ENCODE assay signal across 1 cellular context in the genomic region with DNA sequence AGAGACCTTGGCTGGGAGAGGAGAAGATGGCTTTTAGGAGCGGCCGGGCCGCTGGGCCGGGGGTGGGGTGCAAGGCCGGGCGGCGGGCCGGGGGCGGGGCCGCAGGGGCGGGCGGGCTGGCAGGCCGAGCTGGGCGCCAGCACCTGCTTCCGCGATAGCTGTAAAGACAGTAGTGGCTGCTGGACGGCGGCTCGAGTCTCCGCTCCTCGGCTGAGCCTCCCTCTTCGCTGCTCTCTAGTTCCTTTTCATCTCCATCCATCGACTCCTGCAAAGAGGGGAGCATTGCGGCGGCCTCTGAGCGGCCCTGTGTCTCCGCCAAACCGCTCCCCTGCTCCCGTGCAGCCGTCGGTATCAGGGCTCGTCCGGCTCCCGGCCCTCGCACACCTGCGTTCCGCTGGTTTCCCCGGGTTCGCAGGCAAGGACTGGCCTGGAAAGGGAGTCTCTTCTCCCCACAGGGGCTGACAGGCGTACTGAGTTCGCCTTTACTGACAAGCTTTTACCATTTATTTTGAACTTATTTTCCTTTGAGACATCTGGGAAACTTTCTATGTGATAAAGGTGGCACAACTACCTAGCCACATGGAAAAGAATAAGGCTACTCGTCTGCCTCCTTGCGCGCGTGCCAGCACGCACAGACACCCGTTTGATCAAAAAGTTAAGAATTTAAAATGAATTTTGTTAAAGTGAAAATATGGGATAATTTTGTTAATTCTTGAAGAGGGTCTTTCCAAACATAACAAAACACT.
A peak's percentile ranks its signal among the peaks of the same experiment; 100 is the strongest.
TF ChIP-seq lines count a peak whose summit lies in the region.

TSS of gene C17orf75 (minus strand) at position 317 of the 746 bp plus-strand sequence. CDS start at position 283, 34 bp downstream.

TF ChIP-seq in SK-N-SH treated with all-trans-retinoic acid at 6 μM for 48 hours, 23 proteins besides CTCF, POLR2A, EP300 and RAD21 (continued from another document):
- TF ChIP-seq, protein P1, sequence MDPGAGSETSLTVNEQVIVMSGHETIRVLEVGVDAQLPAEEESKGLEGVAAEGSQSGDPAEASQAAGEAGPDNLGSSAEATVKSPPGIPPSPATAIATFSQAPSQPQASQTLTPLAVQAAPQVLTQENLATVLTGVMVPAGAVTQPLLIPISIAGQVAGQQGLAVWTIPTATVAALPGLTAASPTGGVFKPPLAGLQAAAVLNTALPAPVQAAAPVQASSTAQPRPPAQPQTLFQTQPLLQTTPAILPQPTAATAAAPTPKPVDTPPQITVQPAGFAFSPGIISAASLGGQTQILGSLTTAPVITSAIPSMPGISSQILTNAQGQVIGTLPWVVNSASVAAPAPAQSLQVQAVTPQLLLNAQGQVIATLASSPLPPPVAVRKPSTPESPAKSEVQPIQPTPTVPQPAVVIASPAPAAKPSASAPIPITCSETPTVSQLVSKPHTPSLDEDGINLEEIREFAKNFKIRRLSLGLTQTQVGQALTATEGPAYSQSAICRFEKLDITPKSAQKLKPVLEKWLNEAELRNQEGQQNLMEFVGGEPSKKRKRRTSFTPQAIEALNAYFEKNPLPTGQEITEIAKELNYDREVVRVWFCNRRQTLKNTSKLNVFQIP (CRISPR knock-in tag; IDR thresholded peaks at IDR 0.05; ENCODE audit: borderline replicate concordance, low read depth), result peak; percentile 31; the same call in 1 of the 2 replicates
- TF ChIP-seq, protein P2, sequence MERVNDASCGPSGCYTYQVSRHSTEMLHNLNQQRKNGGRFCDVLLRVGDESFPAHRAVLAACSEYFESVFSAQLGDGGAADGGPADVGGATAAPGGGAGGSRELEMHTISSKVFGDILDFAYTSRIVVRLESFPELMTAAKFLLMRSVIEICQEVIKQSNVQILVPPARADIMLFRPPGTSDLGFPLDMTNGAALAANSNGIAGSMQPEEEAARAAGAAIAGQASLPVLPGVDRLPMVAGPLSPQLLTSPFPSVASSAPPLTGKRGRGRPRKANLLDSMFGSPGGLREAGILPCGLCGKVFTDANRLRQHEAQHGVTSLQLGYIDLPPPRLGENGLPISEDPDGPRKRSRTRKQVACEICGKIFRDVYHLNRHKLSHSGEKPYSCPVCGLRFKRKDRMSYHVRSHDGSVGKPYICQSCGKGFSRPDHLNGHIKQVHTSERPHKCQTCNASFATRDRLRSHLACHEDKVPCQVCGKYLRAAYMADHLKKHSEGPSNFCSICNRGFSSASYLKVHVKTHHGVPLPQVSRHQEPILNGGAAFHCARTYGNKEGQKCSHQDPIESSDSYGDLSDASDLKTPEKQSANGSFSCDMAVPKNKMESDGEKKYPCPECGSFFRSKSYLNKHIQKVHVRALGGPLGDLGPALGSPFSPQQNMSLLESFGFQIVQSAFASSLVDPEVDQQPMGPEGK (CRISPR knock-in tag; IDR thresholded peaks at IDR 0.05; ENCODE audit: borderline replicate concordance), result no peak
- TF ChIP-seq CSDC2 (CRISPR knock-in tag; IDR thresholded peaks at IDR 0.05) (no peak), ZFP3 (CRISPR knock-in tag; IDR thresholded peaks at IDR 0.05) (0 out of 2 replicates have a peak, but pooled peaks have one; percentile 18), OSR1 (CRISPR knock-in tag; IDR thresholded peaks at IDR 0.05) (no peak), TOX (CRISPR knock-in tag; IDR thresholded peaks at IDR 0.05; ENCODE audit: borderline replicate concordance) (no peak), ISL1 (CRISPR knock-in tag; IDR thresholded peaks at IDR 0.05) (no peak)
